In genomic region chr2:156079845-156080244, GRCh38 we compare ENCODE assay signal across 27 cellular contexts.
"Had no signal": no experiment of that assay in that cellular context is flagged by ENCODE, and none has a peak within 500 bp of the region (broad histone marks: within the 10 kb centered on the region; RNA-seq: fewer than 3 reads in every experiment).

No MANE protein-coding gene starts in this region.

- H3K9me3 ChIP-seq: suprapubic skin, testis, thoracic aorta, thyroid gland, upper lobe of left lung, uterus, vagina had no signal

- H3K27ac ChIP-seq: stomach, suprapubic skin, testis, thoracic aorta, thyroid gland, tibial artery, tibial nerve, transverse colon, upper lobe of left lung, upper lobe of right lung, uterus, vagina had no signal

- H3K4me1 ChIP-seq: stomach, thyroid gland, tibial artery, transverse colon, upper lobe of left lung, upper lobe of right lung, uterus had no signal

- H3K27me3 ChIP-seq: stomach, suprapubic skin, testis, thyroid gland, tibial artery, tibial nerve, transverse colon, upper lobe of left lung, upper lobe of right lung, uterus, vagina had no signal

- H3K4me3 ChIP-seq: stomach, suprapubic skin, testis, thoracic aorta, thyroid gland, tibial artery, tibial nerve, transverse colon, upper lobe of left lung, upper lobe of right lung, uterus, vagina had no signal

- ATAC-seq: stimulated activated effector memory CD8-positive, alpha-beta T cell treated with anti-CD3 and anti-CD28 coated beads, Interleukin-12 subunit alpha, Interleukin-12 subunit beta, amount 100 ng/mL, for 72 hours; stimulated activated memory B cell treated with anti-CD40 and anti-IgM and Interleukin-4, amounts not matched to agents 10 μg/mL and 1 μg/mL and 100 μg/mL, for 72 hours; stimulated activated naive B cell treated with anti-CD40 and anti-IgM and Interleukin-4, amounts not matched to agents 10 μg/mL and 1 μg/mL and 100 μg/mL, for 72 hours; stimulated activated naive CD8-positive, alpha-beta T cell treated with anti-CD3 and anti-CD28 coated beads, Interleukin-15, amount 100 ng/mL, for 72 hours; stimulated activated naive CD8-positive, alpha-beta T cell treated with anti-CD3 and anti-CD28 coated beads, Interleukin-15, Interleukin-2, amounts not matched to agents 100 U/mL and 50 U/mL, for 24 hours; upper lobe of right lung had no signal

- FAIRE-seq: urothelium cell line had no signal

- H3K36me3 ChIP-seq: stomach, suprapubic skin, thoracic aorta, thyroid gland, tibial artery, tibial nerve, transverse colon, upper lobe of left lung, upper lobe of right lung, uterus, vagina had no signal

- DNase-seq: stimulated activated CD4-positive, alpha-beta T cell treated with anti-CD3 and anti-CD28 coated beads, Interleukin-2, amount 100 ng/mL, for 48 hours; stimulated activated CD4-positive, alpha-beta T cell treated with anti-CD3 and anti-CD28 coated beads, Interleukin-4, amount 100 ng/mL, for 1 hour; stimulated activated CD4-positive, alpha-beta T cell treated with anti-CD3 and anti-CD28 coated beads, Interleukin-4, amount 100 ng/mL, for 24 hours; stimulated activated CD4-positive, alpha-beta T cell treated with anti-CD3 and anti-CD28 coated beads, Interleukin-4, amount 100 ng/mL, for 4 hours; stimulated activated CD8-positive, alpha-beta memory T cell treated with anti-CD3 and anti-CD28 coated beads, Interleukin-4, amount 100 ng/mL, for 48 hours; stimulated activated naive B cell treated with anti-CD40 and anti-IgM and Interleukin-4, amounts not matched to agents 10 μg/mL and 1 μg/mL and 100 μg/mL, for 72 hours; stimulated activated naive CD4-positive, alpha-beta T cell; stimulated activated naive CD4-positive, alpha-beta T cell treated with Interleukin-2 at 50 U/mL for 16 hours; stimulated activated naive CD8-positive, alpha-beta T cell treated with anti-CD3 and anti-CD28 coated beads, Interleukin-15, amount 100 ng/mL, for 72 hours; stimulated activated naive CD8-positive, alpha-beta T cell treated with anti-CD3 and anti-CD28 coated beads, Interleukin-15, Interleukin-2, amounts not matched to agents 100 U/mL and 50 U/mL, for 24 hours; stomach; substantia nigra; testis; thyroid gland; tibial artery; transverse colon; trophoblast cell; upper lobe of left lung; upper lobe of right lung; uterus had no signal
